8 cellular contexts compared by ENCODE assay signal in the genomic region with DNA sequence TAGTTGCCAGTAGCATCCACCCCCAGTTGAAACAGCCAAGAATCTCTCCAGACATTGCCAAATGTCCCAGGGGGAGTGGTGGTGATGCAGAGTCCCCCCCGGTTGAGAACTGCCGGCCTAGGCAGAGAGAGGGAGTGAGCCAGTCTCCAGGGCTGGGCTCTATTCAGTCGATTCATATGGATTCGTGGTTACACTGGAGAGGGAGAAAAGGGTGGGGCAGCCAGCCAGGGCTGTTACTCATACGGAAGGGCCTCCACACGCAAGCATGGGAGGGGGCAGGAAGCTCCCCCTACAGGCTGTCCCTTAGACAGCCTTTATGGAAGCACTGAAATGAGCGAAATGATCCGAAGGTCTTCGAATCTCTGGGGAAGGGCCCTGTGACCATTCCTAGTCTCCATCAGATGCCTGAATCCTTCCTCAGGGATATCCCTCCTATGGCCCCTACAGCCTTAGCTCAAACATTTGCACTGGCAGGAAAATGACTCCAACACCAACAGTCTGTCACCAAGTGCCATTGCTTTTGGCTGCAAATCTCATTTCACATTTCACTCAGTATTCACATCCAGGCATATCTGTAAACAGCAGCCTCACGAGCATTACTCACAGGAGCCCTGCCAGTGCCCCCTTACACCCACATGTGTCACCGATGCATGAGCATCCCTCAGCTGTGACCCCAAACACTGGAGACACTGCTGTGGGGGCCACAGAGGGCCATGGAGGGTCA. TPM values are rescaled to one million over a fixed set of nuclear protein-coding genes. Genes with fewer than 3 reads are reported as not detected.
DNase-seq lines count a peak whose midpoint lies in the region; ATAC-seq and TF ChIP-seq lines count a peak whose summit lies in the region.

No MANE protein-coding gene starts in this region.

- no peak overlapping the region for H3K4me3 Mint-ChIP-seq in natural killer cell

- no peak overlapping the region for H3K27ac Mint-ChIP-seq in natural killer cell

- no peaks in the 10 kb centered on the region for H3K9me3 ChIP-seq in PC-9 (ENCODE audit: insufficient read depth, low read depth)
- no peaks in the 10 kb centered on the region for H3K9me3 ChIP-seq in esophagus (ENCODE audit: control insufficient read depth in 2 of 2, insufficient read depth in 1 of 2, low read depth in 1 of 2, low read length in 1 of 2)
- H3K9me3 ChIP-seq in lower lobe of right lung = no peaks in the 10 kb centered on the region

- no peaks in the 10 kb centered on the region for H4K20me1 ChIP-seq in PC-9 (ENCODE audit: insufficient read depth)

- no peaks in the 10 kb centered on the region for H3K36me3 Mint-ChIP-seq in natural killer cell

- ATAC-seq in natural killer cell (no peak), lower lobe of right lung (no peak), GM19463 (IDR thresholded peaks at IDR 0.05; ENCODE audit: unreplicated experiment) (no peak)

- CTCF ChIA-PET in PC-9 (lab: Charles Lee) = interaction anchor here (0.6 kb wide), 1 partner anchor 176 kb away, joined by 4 read pairs; no protein-coding TSS in a partner anchor

- no peaks in the 10 kb centered on the region for H3K4me1 Mint-ChIP-seq in natural killer cell

- no peak overlapping the region for H2AFZ ChIP-seq in PC-9

- H3K4me3 ChIP-seq in PC-9 (no peak overlapping the region), esophagus (ENCODE audit: low read depth in 1 of 2, low read length in 2 of 2) (no peak overlapping the region), lower lobe of right lung (no peak overlapping the region)

- no peaks in the 10 kb centered on the region for H3K9me2 ChIP-seq in PC-9 (ENCODE audit: insufficient read depth)

- DNase-seq in PC-9 (peak; percentile 74 to 89), posterior vena cava (ENCODE audit: low spot score) (peak; percentile 87), natural killer cell (no peak), lower lobe of right lung (no peak), DMS153 (lab: John Stamatoyannopoulos, UW) (no peak)

- POLR2A ChIA-PET in PC-9 (lab: Charles Lee; ENCODE audit: unreplicated experiment) = interaction anchor here (0.7 kb wide), 1 partner anchor 378 kb away, joined by 3 read pairs; no protein-coding TSS in a partner anchor

- intact Hi-C loops in PC-9 (cut with micrococcal nuclease; ENCODE audit: unreplicated experiment) (loop anchor here (10.0 kb wide), 1 partner anchor 612 kb away; no protein-coding TSS in a partner anchor), posterior vena cava (cut with DNase I) (no loop called here), natural killer cell (cut with micrococcal nuclease) (no loop called here), lower lobe of right lung (cut with DNase I) (loop anchor here (10.0 kb wide), 1 partner anchor 62 kb away; a partner anchor contains a TSS)

- peak overlapping the region; percentile 0 for H3K4me2 ChIP-seq in PC-9

- H3K27ac ChIP-seq in PC-9 (peak overlapping the region; percentile 13; the same call in 1 of the 2 replicates), esophagus (ENCODE audit: low read depth in 2 of 2, low read length in 1 of 2) (peak overlapping the region; percentile 50 to 91), lower lobe of right lung (no peak overlapping the region)

- H3K27me3 ChIP-seq in PC-9 (ENCODE audit: insufficient read depth, low read depth) (no peaks in the 10 kb centered on the region), esophagus (ENCODE audit: control insufficient read depth in 1 of 2, insufficient read depth in 2 of 2, low read length in 2 of 2) (no peaks in the 10 kb centered on the region), lower lobe of right lung (ENCODE audit: low read depth) (peaks cover 5% of the 10 kb centered on the region)

- WGBS in esophagus, 2 donors = 40 to 56% methylated on average over 11 of the region's 11 CpGs

- H3K79me2 ChIP-seq in PC-9 (ENCODE audit: low read depth) = no peaks in the 10 kb centered on the region

- H3K4me1 ChIP-seq in PC-9 (replicated peaks; ENCODE audit: insufficient read depth) = peaks cover 61% of the 10 kb centered on the region
- peaks cover 4 to 30% of the 10 kb centered on the region in 2 donors for H3K4me1 ChIP-seq in esophagus (ENCODE audit: control insufficient read depth in 2 of 2, insufficient read depth in 2 of 2, low read length in 1 of 2)
- peaks cover 10% of the 10 kb centered on the region for H3K4me1 ChIP-seq in lower lobe of right lung

- no peaks in the 10 kb centered on the region for H3K9me3 Mint-ChIP-seq in natural killer cell

- BruUV-seq in PC-9 (replicated peaks; lab: Mats Ljungman, UMichigan) = no TSS peak

- peaks cover 5 to 13% of the 10 kb centered on the region in 2 donors for H3K27me3 Mint-ChIP-seq in natural killer cell (ENCODE audit: low read depth in 2 of 2)

- H3F3A ChIP-seq in PC-9 (ENCODE audit: insufficient read depth, low read depth) = peaks cover 40% of the 10 kb centered on the region

- H3K36me3 ChIP-seq in PC-9 (ENCODE audit: low read depth) (no peaks in the 10 kb centered on the region), esophagus (ENCODE audit: control insufficient read depth in 2 of 2, insufficient read depth in 2 of 2, low read length in 1 of 2) (no peaks in the 10 kb centered on the region), lower lobe of right lung (no peaks in the 10 kb centered on the region)

- 0 out of 3 replicates have a peak, but pooled peaks have one; percentile 13 for TF ChIP-seq CTCF in GM12872 (IDR thresholded peaks at IDR 0.05; ENCODE audit: insufficient read depth, low read depth, low read length)
- TF ChIP-seq CTCF in PC-9 (conservative IDR thresholded peaks at IDR 0.05) = peak; percentile 69
- TF ChIP-seq CTCF in natural killer cell (IDR thresholded peaks at IDR 0.05) = no peak
- TF ChIP-seq CTCF in lower lobe of right lung (IDR thresholded peaks at IDR 0.05) = no peak

RNA-seq across cellular contexts. Expression of a gene that starts 18.4 kb away (rescaled TPM):
- total RNA-seq in PC-9 (2021) = 6.0 and 7.7 TPM in 2 replicates
- under 1 TPM; 0.55 to 0.76 TPM for polyA plus RNA-seq in esophagus
- 1 to 10 TPM; 4.9 to 6.0 TPM for total RNA-seq in posterior vena cava
- total RNA-seq in natural killer cell = not detected
- 3.5 TPM for total RNA-seq in lower lobe of right lung

RNA-seq across cellular contexts. Expression of a gene that starts 29.5 kb away (rescaled TPM):
- total RNA-seq in PC-9 (2021) (61.5 and 76.5 TPM in 2 replicates), posterior vena cava (100 to 1,000 TPM in 1 of 2 donors, 10 to 100 TPM in 1; 77.6 to 101 TPM), natural killer cell (10 to 100 TPM; 38.4 to 52.3 (median 42.1) TPM), lower lobe of right lung (121 TPM)
- 10 to 100 TPM; 15.3 to 17.9 TPM for polyA plus RNA-seq in esophagus

Comparison
In these comparisons a context has a peak if more than half of its experiments do, and no peak if none do; other contexts are left out.
1. CTCF ChIP-seq: peak in GM12872 (single experiment) and PC-9 (single experiment); none in natural killer cell (single experiment) and lower lobe of right lung (single experiment).
2. DNase-seq: peak in PC-9 (2 of 2) and posterior vena cava (single experiment); none in natural killer cell (single experiment), lower lobe of right lung (single experiment) and DMS153 (single experiment).
3. intact Hi-C loops: an anchor here in PC-9 (10.0 kb wide) and lower lobe of right lung (10.0 kb wide); none called in posterior vena cava and natural killer cell.